8 cellular contexts compared by ENCODE assay signal in genomic region chr15:64247906-64248541, GRCh38.
A peak's percentile ranks its signal among the peaks of the same experiment; 100 is the strongest.
DNase-seq lines count a peak whose midpoint lies in the region; ATAC-seq and TF ChIP-seq lines count a peak whose summit lies in the region.

No MANE protein-coding gene starts in this region.

- peaks cover 6 to 11% of the 10 kb centered on the region in 2 donors for H3K4me1 ChIP-seq in thoracic aorta (ENCODE audit: control insufficient read depth in 1 of 2, low read depth in 2 of 2)

- ATAC-seq in GM19023 (IDR thresholded peaks at IDR 0.05; ENCODE audit: unreplicated experiment), result peak; percentile 65
- ATAC-seq in HG03175 (IDR thresholded peaks at IDR 0.05; ENCODE audit: unreplicated experiment), result peak; percentile 77
- ATAC-seq in thoracic aorta (ENCODE audit: insufficient number of reproducible peaks, low FRiP score, low read depth), result peak; percentile 51

- H3K27me3 ChIP-seq in kidney epithelial cell (ENCODE audit: control insufficient read depth, insufficient read depth, low read length) (no peaks in the 10 kb centered on the region), thoracic aorta (replicated peaks; ENCODE audit: insufficient read depth) (no peaks in the 10 kb centered on the region)

- no peaks in the 10 kb centered on the region for H3K9me3 ChIP-seq in thoracic aorta

- in situ Hi-C loops in T47D (cut with HindIII; ENCODE audit: low pct_unique_long_range_greater_than_20kb, low sequenced_read_pairs), result no loop called here

- DNase-seq in COR-L47 (lab: John Stamatoyannopoulos, UW) (peak; percentile 90), NCI-H69 (lab: John Stamatoyannopoulos, UW) (peak; percentile 96), T47D (ENCODE audit: low read depth in 1 of 2, low spot score in 1 of 2) (peak; percentile 40 to 85), kidney epithelial cell (ENCODE audit: low read depth) (peak; percentile 92), thoracic aorta (ENCODE audit: low spot score) (no peak)
- no peak for DNase-seq in effector CD8-positive, alpha-beta T cell (lab: John Stamatoyannopoulos, UW)

- H3K36me3 ChIP-seq in kidney epithelial cell (ENCODE audit: control insufficient read depth, insufficient read depth, low read length), result no peaks in the 10 kb centered on the region
- H3K36me3 ChIP-seq in thoracic aorta, result no peaks in the 10 kb centered on the region

- peak overlapping the region in 1 of 2 donors; percentile 42 for H3K27ac ChIP-seq in thoracic aorta

- no peak for TF ChIP-seq CTCF in kidney epithelial cell (IDR thresholded peaks at IDR 0.05; ENCODE audit: insufficient read depth, low read length, poor library complexity, severe bottlenecking)
- TF ChIP-seq CTCF in thoracic aorta (IDR thresholded peaks at IDR 0.05), result no peak

- H3K4me3 ChIP-seq in kidney epithelial cell (ENCODE audit: low read depth, low read length) (no peak overlapping the region), thoracic aorta (no peak overlapping the region)

Comparison
In these comparisons a context has a peak if more than half of its experiments do, and no peak if none do; other contexts are left out.
1. DNase-seq: peak in COR-L47 (single experiment), NCI-H69 (single experiment), T47D (2 of 2) and kidney epithelial cell (single experiment); none in thoracic aorta (single experiment) and effector CD8-positive, alpha-beta T cell (single experiment).
2. Peak in every context shown above with its lines, with median percentiles within 50 percentile points of each other: ATAC-seq.